In genomic region chr9:80489329-80489728, GRCh38 we compare ENCODE assay signal across 28 cellular contexts.
"Had no signal": no experiment of that assay in that cellular context is flagged by ENCODE, and none has a peak within 500 bp of the region (broad histone marks: within the 10 kb centered on the region; RNA-seq: fewer than 3 reads in every experiment).

No MANE protein-coding gene starts in this region.

- H3K4me3 ChIP-seq: colonic mucosa, coronary artery, dorsolateral prefrontal cortex, esophagus muscularis mucosa, esophagus squamous epithelium, gastrocnemius medialis, gastroesophageal sphincter, heart left ventricle, heart right ventricle had no signal

- H3K36me3 ChIP-seq: colonic mucosa, esophagus muscularis mucosa, esophagus squamous epithelium, gastrocnemius medialis, gastroesophageal sphincter, heart left ventricle, heart right ventricle had no signal

- H3K4me1 ChIP-seq: colonic mucosa, esophagus muscularis mucosa, esophagus squamous epithelium, foreskin keratinocyte, gastrocnemius medialis, gastroesophageal sphincter, heart left ventricle, heart right ventricle had no signal

- H3K27me3 ChIP-seq: colonic mucosa, dorsolateral prefrontal cortex, esophagus muscularis mucosa, esophagus squamous epithelium, foreskin keratinocyte, gastrocnemius medialis, gastroesophageal sphincter, heart left ventricle, heart right ventricle had no signal

- DNase-seq: colonic mucosa; cortex of kidney; dermis blood vessel endothelial cell; dorsolateral prefrontal cortex; effector CD4-positive, alpha-beta T cell; effector CD8-positive, alpha-beta T cell; effector memory CD4-positive, alpha-beta T cell; effector memory CD8-positive, alpha-beta T cell; endodermal cell; erythroblast; esophagus squamous epithelium; foreskin fibroblast; foreskin keratinocyte; foreskin melanocyte; gastrocnemius medialis; glutamatergic neuron; head of caudate nucleus; heart left ventricle; heart right ventricle had no signal

- H3K9me3 ChIP-seq: colonic mucosa, esophagus muscularis mucosa, esophagus squamous epithelium, gastrocnemius medialis, gastroesophageal sphincter, heart left ventricle had no signal

- ATAC-seq: effector memory CD8-positive, alpha-beta T cell; esophagus mucosa; foreskin keratinocyte; gastrocnemius medialis; gastroesophageal sphincter; heart left ventricle; heart right ventricle had no signal

- H3K27ac ChIP-seq: colonic mucosa, coronary artery, dorsolateral prefrontal cortex, epithelial cell of prostate, esophagus muscularis mucosa, esophagus squamous epithelium, foreskin keratinocyte, gastrocnemius medialis, gastroesophageal sphincter, heart left ventricle, heart right ventricle had no signal

- FAIRE-seq: colon, endometrium, endothelial cell of umbilical vein, frontal cortex had no signal
